In the genomic region with DNA sequence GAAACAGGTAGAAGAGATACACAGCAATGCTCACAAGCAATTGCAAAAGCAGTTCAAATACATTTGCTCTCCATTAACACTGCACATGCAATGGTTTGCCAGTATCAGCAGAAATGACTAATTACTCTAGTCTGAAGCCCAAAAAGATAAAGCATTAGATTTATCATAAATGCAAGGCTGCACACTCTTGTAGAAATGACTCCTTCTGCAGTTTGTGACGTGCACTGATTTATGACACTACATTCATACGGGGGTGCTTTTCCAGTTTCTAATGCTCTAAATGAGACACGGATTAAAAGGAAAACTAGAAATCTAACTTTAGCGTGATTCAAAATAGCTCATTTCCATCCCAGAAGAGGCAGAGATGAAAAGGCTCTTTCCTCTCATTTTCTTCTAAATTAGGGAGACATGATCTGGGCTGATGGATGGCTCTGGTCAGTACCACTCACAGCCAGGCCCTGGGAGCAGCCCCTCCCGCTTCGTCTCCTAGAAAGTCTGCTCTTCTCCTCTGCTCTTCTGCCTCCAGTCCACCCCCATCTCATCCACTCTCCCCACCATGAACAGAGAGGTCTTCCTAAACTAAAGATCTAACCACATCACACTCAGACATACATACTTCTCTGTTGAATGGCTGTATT, we compare ENCODE assay signal across 26 cellular contexts. TPM values are rescaled to one million over a fixed set of nuclear protein-coding genes. Genes with fewer than 3 reads are reported as not detected.
"Had no signal": no experiment of that assay in that cellular context is flagged by ENCODE, and none has a peak within 500 bp of the region (broad histone marks: within the 10 kb centered on the region; RNA-seq: fewer than 3 reads in every experiment).

No MANE protein-coding gene starts in this region.

- H3K27ac ChIP-seq: Peyer's patch, RWPE1, SJCRH30, VCaP had no signal

- H3K36me3 Mint-ChIP-seq: activated naive CD8-positive, alpha-beta T cell had no signal

- H3K4me1 Mint-ChIP-seq: activated T-helper 17 cell treated with anti-CD3 and anti-CD28 coated beads, Interleukin-2, amount 50 U/mL, for 72 hours had no signal

- H3K27ac Mint-ChIP-seq: activated CD4-positive, alpha-beta memory T cell treated with anti-CD3 and anti-CD28 coated beads, Interleukin-2, amount 10 ng/mL, durations not matched to agents 7 days and 5 days; activated naive CD4-positive, alpha-beta T cell treated with anti-CD3 and anti-CD28 coated beads for 36 hours; activated naive CD8-positive, alpha-beta T cell; activated T-helper 17 cell treated with anti-CD3 and anti-CD28 coated beads, Interleukin-2, amount 50 U/mL, for 72 hours had no signal

- H3K4me3 Mint-ChIP-seq: activated CD4-positive, alpha-beta memory T cell treated with anti-CD3 and anti-CD28 coated beads, Interleukin-2, amount 10 ng/mL, durations not matched to agents 7 days and 5 days; activated naive CD4-positive, alpha-beta T cell treated with anti-CD3 and anti-CD28 coated beads for 36 hours; activated naive CD8-positive, alpha-beta T cell; activated T-helper 17 cell treated with anti-CD3 and anti-CD28 coated beads, Interleukin-2, amount 50 U/mL, for 72 hours had no signal

- DNase-seq: activated CD4-positive, alpha-beta memory T cell treated with anti-CD3 and anti-CD28 coated beads, Interleukin-2, amount 10 ng/mL, durations not matched to agents 7 days and 5 days; activated CD4-positive, alpha-beta T cell treated with anti-CD3 and anti-CD28 coated beads, Interleukin-2, amount 50 U/mL, for 1 hour; activated CD4-positive, CD25-positive, alpha-beta regulatory T cell; activated gamma-delta T cell; activated naive CD4-positive, alpha-beta T cell treated with anti-CD3 and anti-CD28 coated beads for 36 hours; activated T-cell treated with anti-CD3 and anti-CD28 coated beads for 4 hours; activated T-cell treated with anti-CD3 and anti-CD28 coated beads, Interleukin-2, amount 50 U/mL, for 48 hours; Karpas-422; MM.1S; NCI-H1105 treated with DMSO at 0.1 percent for 48 hours; NCI-H1436 treated with DMSO at 0.1 percent for 48 hours; NCI-H187 treated with DMSO at 0.1 percent for 48 hours; NCI-H2081 treated with DMSO at 0.1 percent for 48 hours; NCI-H446; NCI-H524; Peyer's patch; Right ventricle myocardium superior; SJCRH30; SK-N-SH; T-helper 1 cell had no signal

- H3K27me3 ChIP-seq: Peyer's patch had no signal

- ATAC-seq: activated T-helper 17 cell treated with anti-CD3 and anti-CD28 coated beads, Interleukin-2, amount 50 U/mL, for 72 hours had no signal

- H3K4me3 ChIP-seq: Peyer's patch, SJCRH30 had no signal

RNA-seq across cellular contexts. Expression of a gene that starts 33.2 kb away (rescaled TPM):
- total RNA-seq: activated CD4-positive, alpha-beta memory T cell treated with anti-CD3 and anti-CD28 coated beads, Interleukin-2, amount 10 ng/mL, durations not matched to agents 7 days and 5 days; activated CD8-positive, alpha-beta memory T cell treated with anti-CD3 and anti-CD28 coated beads for 36 hours; activated naive CD4-positive, alpha-beta T cell treated with anti-CD3 and anti-CD28 coated beads for 36 hours; activated T-helper 17 cell treated with anti-CD3 and anti-CD28 coated beads, Interleukin-2, amount 50 U/mL, for 72 hours; SJCRH30; T-helper 2 cell treated with Interferon-gamma antibody and Interleukin-4, amounts not matched to agents 100 ng/mL and 5 ng/mL, for 36 hours had no signal
